Comparison of ENCODE assay signal across 11 cellular contexts in the genomic region with DNA sequence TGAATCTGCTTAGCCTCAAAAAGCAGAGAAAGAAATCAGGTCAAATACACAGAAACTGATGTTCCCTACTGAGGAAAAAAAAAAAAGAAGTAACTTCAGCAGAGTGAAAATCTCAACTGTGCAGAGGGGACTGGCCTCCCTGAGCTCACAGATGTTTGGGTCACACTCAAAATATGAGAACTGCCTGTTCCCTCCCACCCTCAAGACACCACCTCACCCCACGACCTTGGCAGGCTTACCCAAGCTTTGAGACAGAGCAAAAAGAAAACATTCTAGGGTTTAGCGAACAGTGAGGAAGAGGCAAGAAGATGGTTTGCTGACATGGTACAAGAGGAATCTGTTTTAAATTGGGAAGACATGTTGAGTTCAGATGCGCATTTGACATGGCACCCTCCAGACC. TPM values are rescaled to one million over a fixed set of nuclear protein-coding genes. Genes with fewer than 3 reads are reported as not detected.
DNase-seq lines count a peak whose midpoint lies in the region; TF ChIP-seq lines count a peak whose summit lies in the region.
"Had no signal": no experiment of that assay in that cellular context is flagged by ENCODE, and none has a peak within 500 bp of the region (broad histone marks: within the 10 kb centered on the region; RNA-seq: fewer than 3 reads in every experiment).

No MANE protein-coding gene starts in this region.

- no peak for TF ChIP-seq POLR2A in uterus (IDR thresholded peaks at IDR 0.05)

- H3K9me3 ChIP-seq in osteoblast (ENCODE audit: low read depth, low read length) (no peaks in the 10 kb centered on the region), uterus (no peaks in the 10 kb centered on the region)

- intact Hi-C loops in uterus (cut with DNase I; ENCODE audit: low total_unique reads) = no loop called here

- in situ Hi-C loops in astrocyte of the spinal cord (cut with HindIII; ENCODE audit: low sequenced_read_pairs) = no loop called here
- in situ Hi-C loops in GM13977 (cut with MboI; ENCODE audit: low pct_unique_long_range_greater_than_20kb, low sequenced_read_pairs, unreplicated experiment) = no loop called here

- H3K27ac ChIP-seq in osteoblast (ENCODE audit: low read depth, low read length) (no peak overlapping the region), uterus (peak overlapping the region; percentile 85 to 91)

- peak; percentile 78 for DNase-seq in astrocyte of the spinal cord (ENCODE audit: low read depth, low spot score)
- DNase-seq in fibroblast of villous mesenchyme (ENCODE audit: low read depth) = peak; percentile 92
- peak; percentile 34 for DNase-seq in osteoblast (ENCODE audit: insufficient read length, low spot score, missing footprints)
- DNase-seq in uterus = peak; percentile 85 to 91
- DNase-seq in NCI-H748 (lab: John Stamatoyannopoulos, UW; ENCODE audit: unreplicated experiment) = no peak
- DNase-seq in DMS114 treated with DMSO at 0.1 percent for 48 hours (lab: John Stamatoyannopoulos, UW; ENCODE audit: unreplicated experiment) = no peak
- no peak for DNase-seq in GM13977 (ENCODE audit: low spot score)
- DNase-seq: activated CD4-positive, alpha-beta T cell treated with anti-CD3 and anti-CD28 coated beads for 1 hour; activated T-cell treated with anti-CD3 and anti-CD28 coated beads, Interleukin-2, amount 50 U/mL, for 72 hours; islet precursor cell; stimulated activated CD4-positive, alpha-beta T cell treated with anti-CD3 and anti-CD28 coated beads, Interleukin-1b, Interleukin-23, amount 100 ng/mL, for 48 hours had no signal

- no peaks in the 10 kb centered on the region for H4K20me1 ChIP-seq in osteoblast (ENCODE audit: insufficient read depth, low read length)

- H3K27me3 ChIP-seq in osteoblast (ENCODE audit: insufficient read depth, low read length) = no peaks in the 10 kb centered on the region
- H3K27me3 ChIP-seq in uterus = no peaks in the 10 kb centered on the region

- peaks cover 13% of the 10 kb centered on the region for H3K4me1 ChIP-seq in osteoblast (ENCODE audit: insufficient read depth, low read length)
- no peaks in the 10 kb centered on the region for H3K4me1 ChIP-seq in uterus

- no peaks in the 10 kb centered on the region for H3K79me2 ChIP-seq in osteoblast (ENCODE audit: insufficient read depth, low read length)

- no peak for TF ChIP-seq CTCF in astrocyte of the spinal cord (IDR thresholded peaks at IDR 0.05; ENCODE audit: low read depth, low read length)
- TF ChIP-seq CTCF in fibroblast of villous mesenchyme (IDR thresholded peaks at IDR 0.05; ENCODE audit: insufficient read depth, low read depth, low read length) = no peak
- TF ChIP-seq CTCF in osteoblast (IDR thresholded peaks at IDR 0.05; ENCODE audit: extremely low read depth, low read depth, low read length) = no peak
- TF ChIP-seq CTCF in uterus (IDR thresholded peaks at IDR 0.05) = no peak
- no peak for TF ChIP-seq CTCF in GM13977 (IDR thresholded peaks at IDR 0.05; ENCODE audit: extremely low read depth, insufficient read depth, missing control alignments)

- H3K4me2 ChIP-seq in osteoblast (ENCODE audit: insufficient read depth, low read length) = peak overlapping the region; percentile 4

- H3K36me3 ChIP-seq in osteoblast (ENCODE audit: insufficient read depth, low read length) (no peaks in the 10 kb centered on the region), uterus (no peaks in the 10 kb centered on the region)

- no peak overlapping the region for H2AFZ ChIP-seq in osteoblast (ENCODE audit: low read length)

- no peak overlapping the region for H3K4me3 ChIP-seq in astrocyte of the spinal cord (ENCODE audit: low read depth, low read length)
- no peak overlapping the region for H3K4me3 ChIP-seq in fibroblast of villous mesenchyme (ENCODE audit: low read depth, low read length)
- no peak overlapping the region for H3K4me3 ChIP-seq in osteoblast (ENCODE audit: insufficient read depth, low read length)
- H3K4me3 ChIP-seq in uterus = no peak overlapping the region

RNA-seq across cellular contexts. Expression of a gene that starts 48.8 kb away (rescaled TPM):
- total RNA-seq in fibroblast of villous mesenchyme (204 and 211 TPM in 2 replicates), osteoblast (40.2 and 46.3 TPM in 2 replicates), uterus (100 to 1,000 TPM in 3 of 4 donors, 10 to 100 TPM in 1; 70.7 to 252 (median 184) TPM)

Comparison
In these comparisons a context has a peak if more than half of its experiments do, and no peak if none do; other contexts are left out.
1. DNase-seq: peak in astrocyte of the spinal cord (single experiment), fibroblast of villous mesenchyme (single experiment), osteoblast (single experiment) and uterus (2 of 2); none in NCI-H748 (single experiment), DMS114 treated with DMSO at 0.1 percent for 48 hours (single experiment) and GM13977 (single experiment).